Comparison of ENCODE assay signal across 26 cellular contexts in the genomic region with DNA sequence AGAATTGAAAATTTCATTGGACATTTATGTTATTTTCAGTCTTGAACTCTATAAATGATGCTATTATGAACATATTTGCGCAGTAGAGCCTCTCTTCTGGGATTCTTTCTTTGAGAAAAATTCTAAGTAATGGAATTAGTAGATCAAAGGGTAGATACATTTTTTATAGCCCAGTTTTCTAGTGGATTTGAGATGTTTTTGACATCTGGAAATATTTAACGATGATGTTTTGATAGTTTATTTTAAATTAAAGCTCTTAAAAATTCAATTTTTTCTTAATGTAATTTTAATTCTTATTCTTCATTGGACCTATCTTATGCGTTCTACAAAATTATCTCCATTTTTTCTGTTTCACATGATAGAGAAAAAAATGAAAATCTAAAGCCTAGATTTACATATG.
A peak's percentile ranks its signal among the peaks of the same experiment; 100 is the strongest.
DNase-seq lines count a peak whose midpoint lies in the region; ATAC-seq, FAIRE-seq and TF ChIP-seq lines count a peak whose summit lies in the region.
"Had no signal": no experiment of that assay in that cellular context is flagged by ENCODE, and none has a peak within 500 bp of the region (broad histone marks: within the 10 kb centered on the region; RNA-seq: fewer than 3 reads in every experiment).

No MANE protein-coding gene starts in this region.

- no peak overlapping the region for H3K4me3 ChIP-seq in SK-N-SH (ENCODE audit: low read depth in 2 of 2, low read length in 1 of 2)
- H3K4me3 ChIP-seq in kidney (ENCODE audit: low read length in 2 of 2): no peak overlapping the region
- H3K4me3 ChIP-seq in dorsolateral prefrontal cortex: no peak overlapping the region
- H3K4me3 ChIP-seq: BLaER1, GM12878 had no signal

- no peak for ATAC-seq in Right ventricle myocardium superior (ENCODE audit: poor library complexity)
- no peak for ATAC-seq in HG02852 (IDR thresholded peaks at IDR 0.05; ENCODE audit: unreplicated experiment)

- H2AFZ ChIP-seq in SK-N-SH (ENCODE audit: low read depth): no peak overlapping the region

- TF ChIP-seq CTCF in SK-N-SH (IDR thresholded peaks at IDR 0.05) (no peak), kidney (IDR thresholded peaks at IDR 0.05; ENCODE audit: borderline replicate concordance, extremely low read depth, insufficient read depth) (no peak), dorsolateral prefrontal cortex (IDR thresholded peaks at IDR 0.05 in 54 of 56, conservative IDR thresholded peaks at IDR 0.05 in 2 of 56; ENCODE audit: low read depth in 1 of 56, partially characterized antibody in 56 of 56) (no peak)

- H3K27ac ChIP-seq in SK-N-SH (ENCODE audit: low read depth in 2 of 2, low read length in 1 of 2) (peak overlapping the region in 1 of 2 experiments; percentile 95; a peak in 3 of 4 replicates), kidney (ENCODE audit: low read depth in 2 of 2, low read length in 2 of 2) (no peak overlapping the region), dorsolateral prefrontal cortex (no peak overlapping the region)
- H3K27ac ChIP-seq: 22Rv1, BLaER1 had no signal

- H3K36me3 ChIP-seq in SK-N-SH (replicated peaks in 1 of 2; ENCODE audit: control insufficient read depth in 1 of 2, insufficient read depth in 2 of 2, low read length in 1 of 2): no peaks in the 10 kb centered on the region
- H3K36me3 ChIP-seq in kidney (ENCODE audit: control insufficient read depth in 1 of 2, insufficient read depth in 2 of 2, low read length in 2 of 2): no peaks in the 10 kb centered on the region
- H3K36me3 ChIP-seq: BE2C had no signal

- no peak; the same call in 1 of the 2 replicates for TF ChIP-seq RAD21 in SK-N-SH (IDR thresholded peaks at IDR 0.05; ENCODE audit: low read length)

- TF ChIP-seq EP300 in SK-N-SH (IDR thresholded peaks at IDR 0.05; ENCODE audit: borderline replicate concordance in 1 of 2, low read depth in 1 of 2, low read length in 1 of 2): no peak; a peak in 1 of 4 replicates

- FAIRE-seq in A204.1 (lab: Jason Lieb, UNC) (peak; percentile 63), frontal cortex (lab: Jason Lieb, UNC) (peak; percentile 48), kidney (lab: Jason Lieb, UNC) (peak; percentile 32)
- FAIRE-seq: GM12878, GM12892, GM18507 had no signal

- CTCF ChIA-PET in SK-N-SH (lab: Yijun Ruan, JAX): no interaction called here

- H3K9ac ChIP-seq in SK-N-SH: no peak overlapping the region
- no peak overlapping the region for H3K9ac ChIP-seq in kidney (ENCODE audit: low read length in 2 of 2)
- H3K9ac ChIP-seq: BLaER1 had no signal

- H3K27me3 ChIP-seq in SK-N-SH (ENCODE audit: insufficient read depth): no peaks in the 10 kb centered on the region
- no peaks in the 10 kb centered on the region for H3K27me3 ChIP-seq in dorsolateral prefrontal cortex
- H3K27me3 ChIP-seq: BE2C, BLaER1 had no signal

- no peak overlapping the region for H3K4me2 ChIP-seq in SK-N-SH
- H3K4me2 ChIP-seq: BLaER1 had no signal

- no peaks in the 10 kb centered on the region for H3K9me2 ChIP-seq in SK-N-SH

- no peaks in the 10 kb centered on the region for H3F3A ChIP-seq in SK-N-SH (replicated peaks; ENCODE audit: insufficient read depth)

- H3K4me1 ChIP-seq in SK-N-SH (ENCODE audit: control insufficient read depth in 1 of 2, insufficient read depth in 2 of 2, low read depth in 1 of 2, low read length in 1 of 2): peaks cover 0 to 50% of the 10 kb centered on the region in 2 experiments; a peak in 2 of 4 replicates
- H3K4me1 ChIP-seq in kidney (ENCODE audit: control insufficient read depth in 1 of 2, insufficient read depth in 1 of 2, low read depth in 1 of 2, low read length in 2 of 2): no peaks in the 10 kb centered on the region
- H3K4me1 ChIP-seq: BLaER1 had no signal

- no peaks in the 10 kb centered on the region for H4K20me1 ChIP-seq in SK-N-SH (ENCODE audit: insufficient read depth)
- H4K20me1 ChIP-seq: BLaER1 had no signal

- H3K9me3 ChIP-seq in SK-N-SH (no peaks in the 10 kb centered on the region), kidney (ENCODE audit: control insufficient read depth in 1 of 2, low read length in 2 of 2) (no peaks in the 10 kb centered on the region)
- H3K9me3 ChIP-seq: BE2C had no signal

- POLR2A ChIA-PET in SK-N-SH (lab: Yijun Ruan, JAX): interaction anchor here (1.5 kb wide), 1 partner anchor 103 kb away, joined by 3 read pairs; a partner anchor contains a TSS

- intact Hi-C loops in kidney (cut with DNase I) (no loop called here), Right ventricle myocardium superior (cut with DNase I) (no loop called here), dorsolateral prefrontal cortex (cut with DNase I) (no loop called here)

- no peaks in the 10 kb centered on the region for H3K79me2 ChIP-seq in SK-N-SH (ENCODE audit: insufficient read depth)

- DNase-seq in SK-N-SH (peak; percentile 39), frontal cortex (ENCODE audit: low spot score in 2 of 2) (no peak), kidney (no peak), Right ventricle myocardium superior (no peak), dorsolateral prefrontal cortex (no peak)
- DNase-seq: ACHN; BE2C; C1 segment of cervical spinal cord; CD4-positive, alpha-beta memory T cell; CD4-positive, CD25-positive, alpha-beta regulatory T cell; CD8-positive, alpha-beta memory T cell; COR-L47; DMS 273 treated with DMSO at 0.1 percent for 48 hours; DMS153; DMS53; DMS79; DND-41; EL; GDM1 had no signal

- 39% methylated on average over 3 of the region's 3 CpGs for WGBS in SK-N-SH (ENCODE audit: low lambda C conversion rate)

TF ChIP-seq in SK-N-SH, 30 proteins besides CTCF, POLR2A, EP300 and RAD21:
- TF ChIP-seq TCF12 (IDR thresholded peaks at IDR 0.05): peak; percentile 24; the same call in 1 of the 2 replicates
- no peak for TF ChIP-seq ELF1 (IDR thresholded peaks at IDR 0.05)
- no peak for TF ChIP-seq GABPA (IDR thresholded peaks at IDR 0.05; ENCODE audit: low read depth)
- TF ChIP-seq YY1 (IDR thresholded peaks at IDR 0.05; ENCODE audit: low read depth): no peak
- TF ChIP-seq TEAD4 (IDR thresholded peaks at IDR 0.05; ENCODE audit: borderline replicate concordance, insufficient read depth): peak; percentile 31; the same call in 1 of the 2 replicates
- TF ChIP-seq, protein P1, sequence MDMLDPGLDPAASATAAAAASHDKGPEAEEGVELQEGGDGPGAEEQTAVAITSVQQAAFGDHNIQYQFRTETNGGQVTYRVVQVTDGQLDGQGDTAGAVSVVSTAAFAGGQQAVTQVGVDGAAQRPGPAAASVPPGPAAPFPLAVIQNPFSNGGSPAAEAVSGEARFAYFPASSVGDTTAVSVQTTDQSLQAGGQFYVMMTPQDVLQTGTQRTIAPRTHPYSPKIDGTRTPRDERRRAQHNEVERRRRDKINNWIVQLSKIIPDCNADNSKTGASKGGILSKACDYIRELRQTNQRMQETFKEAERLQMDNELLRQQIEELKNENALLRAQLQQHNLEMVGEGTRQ (IDR thresholded peaks at IDR 0.05; ENCODE audit: borderline replicate concordance, low read depth, low read length): no peak
TF ChIP-seq in SK-N-SH: peak in this region for 2.
